Comparison of ENCODE assay signal across 1 cellular context in genomic region chr19:532578-533484, GRCh38.
TF ChIP-seq lines count a peak whose summit lies in the region.

No MANE protein-coding gene starts in this region.

TF ChIP-seq in K562, 482 proteins besides CTCF, POLR2A, EP300 and RAD21 (continued from another document):
- TF ChIP-seq ZBTB33 (CRISPR knock-in tag; IDR thresholded peaks at IDR 0.05), result 0 out of 2 replicates have a peak, but pooled peaks have one; percentile 34
